Comparison of ENCODE assay signal across 31 cellular contexts in genomic region chr2:15803186-15803986, GRCh38.
"Had no signal": no experiment of that assay in that cellular context is flagged by ENCODE, and none has a peak within 500 bp of the region (broad histone marks: within the 10 kb centered on the region; RNA-seq: fewer than 3 reads in every experiment).

No MANE protein-coding gene starts in this region.

- H3K4me3 Mint-ChIP-seq: activated CD4-positive, alpha-beta memory T cell treated with anti-CD3 and anti-CD28 coated beads for 36 hours; activated CD4-positive, alpha-beta T cell treated with anti-CD3 and anti-CD28 coated beads for 36 hours; activated CD4-positive, alpha-beta T cell treated with anti-CD3 and anti-CD28 coated beads, Interleukin-2, amount 10 ng/mL, durations not matched to agents 24 days and 14 days; activated CD8-positive, alpha-beta memory T cell treated with anti-CD3 and anti-CD28 coated beads, Interleukin-2, amount 10 ng/mL, durations not matched to agents 7 days and 5 days; activated CD8-positive, alpha-beta T cell treated with anti-CD3 and anti-CD28 coated beads, Interleukin-2, amount 10 ng/mL, durations not matched to agents 7 days and 5 days; activated naive CD4-positive, alpha-beta T cell treated with anti-CD3 and anti-CD28 coated beads, Interleukin-2, amount 10 ng/mL, durations not matched to agents 7 days and 5 days; activated naive CD8-positive, alpha-beta T cell treated with anti-CD3 and anti-CD28 coated beads, Interleukin-2, amount 10 ng/mL, durations not matched to agents 7 days and 5 days; activated T-helper 1 cell treated with anti-CD3 and anti-CD28 coated beads, Interleukin-12 subunit alpha, Interleukin-12 subunit beta, Interleukin-2, Interleukin-4 antibody, amounts not matched to agents 30 ng/mL and 10 ng/mL and 1 ng/mL, durations not matched to agents 14 hours and 24 hours and 36 hours; brain had no signal

- H3K9me3 Mint-ChIP-seq: activated CD4-positive, alpha-beta memory T cell treated with anti-CD3 and anti-CD28 coated beads for 36 hours; activated CD4-positive, alpha-beta T cell treated with anti-CD3 and anti-CD28 coated beads, Interleukin-2, amount 10 ng/mL, durations not matched to agents 24 days and 14 days; activated naive CD4-positive, alpha-beta T cell treated with anti-CD3 and anti-CD28 coated beads, Interleukin-2, amount 10 ng/mL, durations not matched to agents 7 days and 5 days; activated naive CD4-positive, alpha-beta T cell treated with anti-CD3 and anti-CD28 coated beads, Interleukin-2, amount 50 U/mL, for 72 hours; activated naive CD8-positive, alpha-beta T cell treated with anti-CD3 and anti-CD28 coated beads, Interleukin-2, amount 10 ng/mL, durations not matched to agents 7 days and 5 days; activated T-helper 1 cell treated with anti-CD3 and anti-CD28 coated beads, Interleukin-12 subunit alpha, Interleukin-12 subunit beta, Interleukin-2, Interleukin-4 antibody, amounts not matched to agents 30 ng/mL and 10 ng/mL and 1 ng/mL, durations not matched to agents 14 hours and 24 hours and 36 hours had no signal

- H3K27ac ChIP-seq: ascending aorta, breast epithelium, cardiac muscle cell, colonic mucosa, epithelial cell of prostate, esophagus squamous epithelium, gastroesophageal sphincter had no signal

- H3K36me3 Mint-ChIP-seq: activated CD4-positive, alpha-beta memory T cell treated with anti-CD3 and anti-CD28 coated beads for 36 hours; activated CD8-positive, alpha-beta memory T cell treated with anti-CD3 and anti-CD28 coated beads, Interleukin-2, amount 10 ng/mL, durations not matched to agents 7 days and 5 days; activated naive CD4-positive, alpha-beta T cell treated with anti-CD3 and anti-CD28 coated beads, Interleukin-2, amount 10 ng/mL, durations not matched to agents 7 days and 5 days; activated naive CD4-positive, alpha-beta T cell treated with anti-CD3 and anti-CD28 coated beads, Interleukin-2, amount 50 U/mL, for 72 hours; activated naive CD8-positive, alpha-beta T cell treated with anti-CD3 and anti-CD28 coated beads, Interleukin-2, amount 10 ng/mL, durations not matched to agents 7 days and 5 days; brain had no signal

- H3K4me3 ChIP-seq: ascending aorta, breast epithelium, cardiac muscle cell, colonic mucosa, esophagus squamous epithelium, gastroesophageal sphincter had no signal

- H3K27me3 Mint-ChIP-seq: activated CD4-positive, alpha-beta memory T cell treated with anti-CD3 and anti-CD28 coated beads for 36 hours; activated CD4-positive, alpha-beta T cell treated with anti-CD3 and anti-CD28 coated beads for 36 hours; activated CD4-positive, alpha-beta T cell treated with anti-CD3 and anti-CD28 coated beads, Interleukin-2, amount 10 ng/mL, durations not matched to agents 24 days and 14 days; activated CD8-positive, alpha-beta memory T cell treated with anti-CD3 and anti-CD28 coated beads, Interleukin-2, amount 10 ng/mL, durations not matched to agents 7 days and 5 days; activated naive CD8-positive, alpha-beta T cell treated with anti-CD3 and anti-CD28 coated beads, Interleukin-2, amount 10 ng/mL, durations not matched to agents 7 days and 5 days had no signal

- FAIRE-seq: endometrium, endothelial cell of umbilical vein had no signal

- H3K4me1 Mint-ChIP-seq: activated CD4-positive, alpha-beta T cell treated with anti-CD3 and anti-CD28 coated beads for 36 hours; activated CD4-positive, alpha-beta T cell treated with anti-CD3 and anti-CD28 coated beads, Interleukin-2, amount 10 ng/mL, durations not matched to agents 24 days and 14 days; activated CD8-positive, alpha-beta memory T cell treated with anti-CD3 and anti-CD28 coated beads, Interleukin-2, amount 10 ng/mL, durations not matched to agents 7 days and 5 days; activated naive CD4-positive, alpha-beta T cell treated with anti-CD3 and anti-CD28 coated beads, Interleukin-2, amount 10 ng/mL, durations not matched to agents 7 days and 5 days; activated naive CD8-positive, alpha-beta T cell treated with anti-CD3 and anti-CD28 coated beads, Interleukin-2, amount 10 ng/mL, durations not matched to agents 7 days and 5 days had no signal

- H3K9me3 ChIP-seq: ascending aorta, breast epithelium, colonic mucosa, esophagus squamous epithelium, gastroesophageal sphincter had no signal

- H3K27ac Mint-ChIP-seq: activated CD4-positive, alpha-beta memory T cell treated with anti-CD3 and anti-CD28 coated beads for 36 hours; activated CD4-positive, alpha-beta T cell treated with anti-CD3 and anti-CD28 coated beads for 36 hours; activated CD4-positive, alpha-beta T cell treated with anti-CD3 and anti-CD28 coated beads, Interleukin-2, amount 10 ng/mL, durations not matched to agents 24 days and 14 days; activated CD8-positive, alpha-beta memory T cell treated with anti-CD3 and anti-CD28 coated beads, Interleukin-2, amount 10 ng/mL, durations not matched to agents 7 days and 5 days; activated CD8-positive, alpha-beta T cell treated with anti-CD3 and anti-CD28 coated beads, Interleukin-2, amount 10 ng/mL, durations not matched to agents 7 days and 5 days; activated naive CD4-positive, alpha-beta T cell treated with anti-CD3 and anti-CD28 coated beads, Interleukin-2, amount 10 ng/mL, durations not matched to agents 7 days and 5 days; activated naive CD4-positive, alpha-beta T cell treated with anti-CD3 and anti-CD28 coated beads, Interleukin-2, amount 50 U/mL, for 72 hours; activated naive CD8-positive, alpha-beta T cell treated with anti-CD3 and anti-CD28 coated beads, Interleukin-2, amount 10 ng/mL, durations not matched to agents 7 days and 5 days; activated T-helper 1 cell treated with anti-CD3 and anti-CD28 coated beads, Interleukin-12 subunit alpha, Interleukin-12 subunit beta, Interleukin-2, Interleukin-4 antibody, amounts not matched to agents 30 ng/mL and 10 ng/mL and 1 ng/mL, durations not matched to agents 14 hours and 24 hours and 36 hours had no signal

- H3K36me3 ChIP-seq: ascending aorta, breast epithelium, cardiac muscle cell, colonic mucosa, esophagus squamous epithelium, gastroesophageal sphincter had no signal

- DNase-seq: activated CD4-positive, alpha-beta memory T cell treated with anti-CD3 and anti-CD28 coated beads for 36 hours; activated CD4-positive, alpha-beta T cell treated with anti-CD3 and anti-CD28 coated beads for 36 hours; activated CD4-positive, alpha-beta T cell treated with anti-CD3 and anti-CD28 coated beads, Interleukin-2, amount 10 ng/mL, durations not matched to agents 24 days and 14 days; activated CD4-positive, CD25-positive, alpha-beta regulatory T cell; activated CD4-positive, CD25-positive, alpha-beta regulatory T cell treated with anti-CD3 and anti-CD28 coated beads, Interleukin-2, amount 50 U/mL, for 72 hours; activated CD8-positive, alpha-beta memory T cell treated with anti-CD3 and anti-CD28 coated beads, Interleukin-2, amount 10 ng/mL, durations not matched to agents 7 days and 5 days; activated CD8-positive, alpha-beta memory T cell treated with anti-CD3 and anti-CD28 coated beads, Interleukin-2, amount 50 U/mL, for 4 hours; activated CD8-positive, alpha-beta T cell treated with anti-CD3 and anti-CD28 coated beads, Interleukin-2, amount 10 ng/mL, durations not matched to agents 7 days and 5 days; activated gamma-delta T cell; activated naive CD4-positive, alpha-beta T cell; activated naive CD4-positive, alpha-beta T cell treated with anti-CD3 and anti-CD28 coated beads, Interleukin-2, amount 10 ng/mL, durations not matched to agents 7 days and 5 days; activated naive CD8-positive, alpha-beta T cell treated with anti-CD3 and anti-CD28 coated beads, Interleukin-2, amount 10 ng/mL, durations not matched to agents 7 days and 5 days; activated T-cell treated with anti-CD3 and anti-CD28 coated beads, Interleukin-2, amount 50 U/mL, for 1 hour; activated T-cell treated with anti-CD3 and anti-CD28 coated beads, Interleukin-2, amount 50 U/mL, for 48 hours; central memory CD4-positive, alpha-beta T cell; cerebellar nuclear complex; colonic mucosa; effector CD8-positive, alpha-beta T cell; esophagus squamous epithelium; foreskin melanocyte; T-helper 2 cell had no signal

- ATAC-seq: activated CD4-positive, alpha-beta T cell treated with anti-CD3 and anti-CD28 coated beads for 36 hours; activated CD8-positive, alpha-beta memory T cell treated with anti-CD3 and anti-CD28 coated beads, Interleukin-2, amount 10 ng/mL, durations not matched to agents 7 days and 5 days; activated CD8-positive, alpha-beta T cell treated with anti-CD3 and anti-CD28 coated beads, Interleukin-2, amount 10 ng/mL, durations not matched to agents 7 days and 5 days; activated naive CD4-positive, alpha-beta T cell treated with anti-CD3 and anti-CD28 coated beads, Interleukin-2, amount 50 U/mL, for 72 hours; gastroesophageal sphincter had no signal

- H3K27me3 ChIP-seq: ascending aorta, breast epithelium, cardiac muscle cell, colonic mucosa, esophagus squamous epithelium, gastroesophageal sphincter had no signal

- H3K4me1 ChIP-seq: ascending aorta, breast epithelium, colonic mucosa, gastroesophageal sphincter had no signal
